ENCODE assay signal across 13 cellular contexts in genomic region chr18:2223394-2223793, GRCh38.
DNase-seq lines count a peak whose midpoint lies in the region; ATAC-seq and TF ChIP-seq lines count a peak whose summit lies in the region.
"Had no signal": no experiment of that assay in that cellular context is flagged by ENCODE, and none has a peak within 500 bp of the region (broad histone marks: within the 10 kb centered on the region; RNA-seq: fewer than 3 reads in every experiment).

No MANE protein-coding gene starts in this region.

- H3K9me3 ChIP-seq in cardiac muscle cell (ENCODE audit: low read depth) (no peaks in the 10 kb centered on the region), left lung (no peaks in the 10 kb centered on the region), upper lobe of right lung (no peaks in the 10 kb centered on the region)

- H3K4me1 ChIP-seq in cardiac muscle cell (ENCODE audit: low read depth) (no peaks in the 10 kb centered on the region), left lung (no peaks in the 10 kb centered on the region), upper lobe of right lung (no peaks in the 10 kb centered on the region)

- H3K27ac ChIP-seq in cardiac muscle cell, result no peak overlapping the region
- no peak overlapping the region for H3K27ac ChIP-seq in left lung
- no peak overlapping the region for H3K27ac ChIP-seq in upper lobe of right lung

- H3K36me3 ChIP-seq in cardiac muscle cell, result no peaks in the 10 kb centered on the region
- H3K36me3 ChIP-seq in left lung, result no peaks in the 10 kb centered on the region
- H3K36me3 ChIP-seq in upper lobe of right lung, result no peaks in the 10 kb centered on the region
- no peaks in the 10 kb centered on the region for H3K36me3 ChIP-seq in H7 (replicated peaks; ENCODE audit: control insufficient read depth, insufficient read depth, low read length)

- peak; percentile 36 to 71 for DNase-seq in cardiac muscle cell (ENCODE audit: low read depth in 1 of 2, low spot score in 1 of 2)
- DNase-seq in Right ventricle myocardium inferior (ENCODE audit: missing footprints), result no peak
- peak; percentile 67 for DNase-seq in choroid plexus epithelial cell (ENCODE audit: low read depth)
- DNase-seq in left lung, result no peak
- DNase-seq in upper lobe of right lung, result no peak
- DNase-seq in DMS79 treated with DMSO at 0.1 percent for 48 hours (lab: John Stamatoyannopoulos, UW), result no peak
- DNase-seq in dermis blood vessel endothelial cell, result no peak
- DNase-seq in H7, result no peak
- DNase-seq: activated naive CD8-positive, alpha-beta T cell treated with anti-CD3 and anti-CD28 coated beads, Interleukin-2, amount 10 ng/mL, durations not matched to agents 7 days and 5 days; DMS79; immature natural killer cell; stimulated activated CD4-positive, alpha-beta T cell treated with anti-CD3 and anti-CD28 coated beads, Interleukin-4, amount 100 ng/mL, for 4 hours; T1000 had no signal

- intact Hi-C loops in Right ventricle myocardium inferior (cut with DNase I) (loop anchor here (10.0 kb wide), 1 partner anchor 639 kb away; no protein-coding TSS in a partner anchor), left lung (cut with DNase I) (no loop called here), upper lobe of right lung (cut with DNase I) (no loop called here)

- H3K4me3 ChIP-seq in cardiac muscle cell (no peak overlapping the region), choroid plexus epithelial cell (ENCODE audit: low read depth, low read length) (peak overlapping the region; percentile 41), left lung (no peak overlapping the region), upper lobe of right lung (peak overlapping the region; percentile 26), H7 (ENCODE audit: insufficient read depth, low read depth, low read length) (no peak overlapping the region)

- TF ChIP-seq CTCF in cardiac muscle cell (IDR thresholded peaks at IDR 0.05; ENCODE audit: low read depth, low read length) (no peak), choroid plexus epithelial cell (conservative IDR thresholded peaks at IDR 0.05; ENCODE audit: low read depth, low read length) (no peak), left lung (IDR thresholded peaks at IDR 0.05) (no peak), upper lobe of right lung (IDR thresholded peaks at IDR 0.05) (no peak)

- H3K27me3 ChIP-seq in cardiac muscle cell, result no peaks in the 10 kb centered on the region
- no peaks in the 10 kb centered on the region for H3K27me3 ChIP-seq in left lung
- H3K27me3 ChIP-seq in upper lobe of right lung, result no peaks in the 10 kb centered on the region
- H3K27me3 ChIP-seq in H7 (ENCODE audit: control insufficient read depth, insufficient read depth, low read length), result no peaks in the 10 kb centered on the region

- no peak for ATAC-seq in Right ventricle myocardium inferior
- peak; percentile 70 for ATAC-seq in left lung
- no peak for ATAC-seq in upper lobe of right lung

Comparison
In these comparisons a context has a peak if more than half of its experiments do, and no peak if none do; other contexts are left out.
1. DNase-seq: peak in cardiac muscle cell (2 of 2) and choroid plexus epithelial cell (single experiment); none in Right ventricle myocardium inferior (single experiment), left lung (0 of 2), upper lobe of right lung (single experiment), DMS79 treated with DMSO at 0.1 percent for 48 hours (single experiment), dermis blood vessel endothelial cell (single experiment) and H7 (single experiment).
2. H3K4me3 ChIP-seq: peak in choroid plexus epithelial cell (single experiment) and upper lobe of right lung (single experiment); none in cardiac muscle cell (single experiment), left lung (0 of 2) and H7 (single experiment).